ENCODE assay signal across 8 cellular contexts in genomic region chr5:91225848-91226686, GRCh38.
DNase-seq lines count a peak whose midpoint lies in the region; ATAC-seq, FAIRE-seq and TF ChIP-seq lines count a peak whose summit lies in the region.

No MANE protein-coding gene starts in this region.

- H3K9me3 Mint-ChIP-seq in Calu3 (ENCODE audit: low read depth, unreplicated experiment), result peaks cover 11% of the 10 kb centered on the region
- H3K9me3 Mint-ChIP-seq in activated CD4-positive, alpha-beta memory T cell treated with anti-CD3 and anti-CD28 coated beads, Interleukin-2, amount 10 ng/mL, durations not matched to agents 7 days and 5 days, result peaks cover 22% of the 10 kb centered on the region
- peaks cover 13% of the 10 kb centered on the region for H3K9me3 Mint-ChIP-seq in endodermal cell

- H3K4me3 Mint-ChIP-seq in Calu3 (ENCODE audit: low read depth, unreplicated experiment), result no peak overlapping the region
- H3K4me3 Mint-ChIP-seq in activated CD4-positive, alpha-beta memory T cell treated with anti-CD3 and anti-CD28 coated beads, Interleukin-2, amount 10 ng/mL, durations not matched to agents 7 days and 5 days, result no peak overlapping the region
- H3K4me3 Mint-ChIP-seq in endodermal cell, result no peak overlapping the region

- POLR2A ChIA-PET in activated CD4-positive, alpha-beta memory T cell treated with anti-CD3 and anti-CD28 coated beads, Interleukin-2, amount 10 ng/mL, durations not matched to agents 7 days and 5 days (lab: Charles Lee), result interaction anchor here (0.8 to 3.5 kb wide), 2 partner anchors 155 to 158 kb away, joined by 5 to 43 read pairs; partner anchors contain the start of gene ARRDC3

- no peaks in the 10 kb centered on the region for H3K36me3 ChIP-seq in endodermal cell (ENCODE audit: control insufficient read depth, insufficient read depth, low read length)
- H3K36me3 ChIP-seq in small intestine (ENCODE audit: control insufficient read depth in 2 of 2, insufficient read depth in 2 of 2, low read length in 2 of 2), result no peaks in the 10 kb centered on the region

- H3K4me1 ChIP-seq in endodermal cell (ENCODE audit: control insufficient read depth, insufficient read depth, low read length) (no peaks in the 10 kb centered on the region), small intestine (ENCODE audit: control insufficient read depth in 2 of 2, insufficient read depth in 1 of 2, low read depth in 1 of 2, low read length in 1 of 2) (no peaks in the 10 kb centered on the region)

- CTCF ChIA-PET in Calu3 (lab: Charles Lee), result interaction anchor here (1.4 to 1.5 kb wide), 3 partner anchors 85 to 158 kb away, joined by 4 to 28 read pairs (median 13); partner anchors contain the start of gene ARRDC3
- CTCF ChIA-PET in activated CD4-positive, alpha-beta memory T cell treated with anti-CD3 and anti-CD28 coated beads, Interleukin-2, amount 10 ng/mL, durations not matched to agents 7 days and 5 days (lab: Charles Lee), result interaction anchor here (0.9 to 3.8 kb wide), 9 partner anchors 90 to 194 kb away, joined by 3 to 129 read pairs (median 4); partner anchors contain the start of gene ARRDC3

- DNase-seq in Calu3 (peak; percentile 74), M059J (ENCODE audit: low read depth) (peak; percentile 48), endodermal cell (peak; percentile 90), small intestine (peak; percentile 66), medulla oblongata (ENCODE audit: extremely low spot score) (no peak), middle frontal gyrus (ENCODE audit: extremely low spot score, low spot score) (no peak)
- peak; percentile 69 for DNase-seq in activated CD4-positive, alpha-beta memory T cell treated with anti-CD3 and anti-CD28 coated beads, Interleukin-2, amount 10 ng/mL, durations not matched to agents 7 days and 5 days

- intact Hi-C loops in Calu3 (cut with micrococcal nuclease; ENCODE audit: unreplicated experiment), result loop anchor here (1.0 to 5.0 kb wide), 4 partner anchors 56 to 359 kb away; no protein-coding TSS in a partner anchor

- H3K27ac Mint-ChIP-seq in Calu3 (ENCODE audit: unreplicated experiment) (no peak overlapping the region), endodermal cell (no peak overlapping the region)
- H3K27ac Mint-ChIP-seq in activated CD4-positive, alpha-beta memory T cell treated with anti-CD3 and anti-CD28 coated beads, Interleukin-2, amount 10 ng/mL, durations not matched to agents 7 days and 5 days, result no peak overlapping the region

- BruUV-seq in Calu3 (replicated peaks; lab: Mats Ljungman, UMichigan), result no TSS peak

- H3K4me3 ChIP-seq in endodermal cell (ENCODE audit: low read length) (no peak overlapping the region), small intestine (ENCODE audit: low read depth in 1 of 2, low read length in 2 of 2) (no peak overlapping the region)

- H3K27me3 ChIP-seq in endodermal cell (ENCODE audit: control insufficient read depth, insufficient read depth, low read length, poor library complexity, severe bottlenecking) (no peaks in the 10 kb centered on the region), small intestine (ENCODE audit: control insufficient read depth in 2 of 2, insufficient read depth in 2 of 2, low read length in 2 of 2) (no peaks in the 10 kb centered on the region)

- peaks cover 3% of the 10 kb centered on the region for H3K9me3 ChIP-seq in endodermal cell (ENCODE audit: control insufficient read depth, low read length)
- no peaks in the 10 kb centered on the region for H3K9me3 ChIP-seq in small intestine (ENCODE audit: control insufficient read depth, low read depth)

- H3K27me3 Mint-ChIP-seq in Calu3 (ENCODE audit: unreplicated experiment) (no peaks in the 10 kb centered on the region), endodermal cell (ENCODE audit: insufficient read depth) (no peaks in the 10 kb centered on the region)
- H3K27me3 Mint-ChIP-seq in activated CD4-positive, alpha-beta memory T cell treated with anti-CD3 and anti-CD28 coated beads, Interleukin-2, amount 10 ng/mL, durations not matched to agents 7 days and 5 days, result peaks cover 14% of the 10 kb centered on the region

- 54 to 80% methylated on average over 5 to 10 of the region's 10 CpGs for WGBS in endodermal cell (ENCODE audit: insufficient coverage in 1 of 2, insufficient read length in 1 of 2), 2 experiments
- 39 to 70% (median 46%) methylated on average over 10 of the region's 10 CpGs for WGBS in small intestine, 3 donors

- no peak for FAIRE-seq in small intestine (lab: Jason Lieb, UNC)

- H3K4me1 Mint-ChIP-seq in Calu3 (ENCODE audit: low read depth, unreplicated experiment), result peaks cover 33% of the 10 kb centered on the region
- no peaks in the 10 kb centered on the region for H3K4me1 Mint-ChIP-seq in activated CD4-positive, alpha-beta memory T cell treated with anti-CD3 and anti-CD28 coated beads, Interleukin-2, amount 10 ng/mL, durations not matched to agents 7 days and 5 days
- H3K4me1 Mint-ChIP-seq in endodermal cell, result peaks cover 2% of the 10 kb centered on the region

- no peak overlapping the region for H3K27ac ChIP-seq in endodermal cell (ENCODE audit: low read depth, low read length)
- no peak overlapping the region for H3K27ac ChIP-seq in small intestine (ENCODE audit: low read depth in 1 of 2, low read length in 1 of 2)

- no peak overlapping the region for H3K9ac ChIP-seq in endodermal cell (ENCODE audit: extremely low read depth, low read length, poor library complexity, severe bottlenecking)

- no peaks in the 10 kb centered on the region for H3K36me3 Mint-ChIP-seq in Calu3 (ENCODE audit: insufficient read depth, unreplicated experiment)
- peaks cover 16% of the 10 kb centered on the region for H3K36me3 Mint-ChIP-seq in activated CD4-positive, alpha-beta memory T cell treated with anti-CD3 and anti-CD28 coated beads, Interleukin-2, amount 10 ng/mL, durations not matched to agents 7 days and 5 days (ENCODE audit: low read depth)
- H3K36me3 Mint-ChIP-seq in endodermal cell (ENCODE audit: low read depth), result no peaks in the 10 kb centered on the region

- peak; percentile 52 for TF ChIP-seq CTCF in Calu3 (IDR thresholded peaks at IDR 0.05; ENCODE audit: unreplicated experiment)
- TF ChIP-seq CTCF in endodermal cell (conservative IDR thresholded peaks at IDR 0.05), result peak; percentile 86

- peak; percentile 81 for ATAC-seq in GM21367 (IDR thresholded peaks at IDR 0.05; ENCODE audit: unreplicated experiment)

Comparison
In these comparisons a context has a peak if more than half of its experiments do, and no peak if none do; other contexts are left out.
1. DNase-seq: peak in Calu3 (single experiment), M059J (single experiment), activated CD4-positive, alpha-beta memory T cell treated with anti-CD3 and anti-CD28 coated beads, Interleukin-2, amount 10 ng/mL, durations not matched to agents 7 days and 5 days (single experiment), endodermal cell (single experiment) and small intestine (single experiment); none in medulla oblongata (single experiment) and middle frontal gyrus (single experiment).